14 cellular contexts compared by ENCODE assay signal in the genomic region with DNA sequence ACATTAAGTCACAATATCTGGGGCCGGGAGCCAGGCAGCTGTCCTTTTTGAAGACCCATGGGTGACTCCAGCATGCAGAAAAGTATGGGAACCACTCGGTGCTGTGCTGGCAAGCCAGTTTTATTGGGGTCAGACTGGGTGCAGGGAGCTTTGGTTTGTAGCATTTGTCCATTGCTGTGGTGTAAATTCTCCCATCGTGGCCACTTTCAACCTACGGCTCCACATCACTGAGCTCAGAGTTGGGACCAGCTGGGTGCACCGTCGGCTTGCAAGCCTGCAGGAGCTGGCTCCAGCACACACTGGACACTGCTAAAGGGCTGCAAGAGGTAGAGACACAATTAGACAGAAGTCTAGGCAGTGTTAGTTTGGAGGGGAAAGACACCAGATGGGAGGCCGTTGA.
"Had no signal": no experiment of that assay in that cellular context is flagged by ENCODE, and none has a peak within 500 bp of the region (broad histone marks: within the 10 kb centered on the region; RNA-seq: fewer than 3 reads in every experiment).

No MANE protein-coding gene starts in this region.

- H3K27ac Mint-ChIP-seq: mesothelial cell of epicardium; stimulated activated memory B cell treated with anti-CD40 and anti-IgM and Interleukin-4, amounts not matched to agents 10 μg/mL and 1 μg/mL and 100 μg/mL, for 72 hours; T-helper 2 cell treated with Interferon-gamma antibody and Interleukin-4, amounts not matched to agents 5 μg/mL and 100 μg/mL, for 36 hours had no signal

- DNase-seq: activated CD4-positive, alpha-beta T cell treated with anti-CD3 and anti-CD28 coated beads, Interleukin-2, amount 50 U/mL, for 1 hour; activated gamma-delta T cell; brain microvascular endothelial cell; effector memory CD4-positive, alpha-beta T cell; foreskin keratinocyte; stimulated activated CD4-positive, alpha-beta T cell treated with anti-CD3 and anti-CD28 coated beads, Interleukin-2, amount 100 ng/mL, for 48 hours; SW 1271 had no signal

- H3K4me3 Mint-ChIP-seq: activated naive CD8-positive, alpha-beta T cell; mesothelial cell of epicardium; stimulated activated memory B cell treated with anti-CD40 and anti-IgM and Interleukin-4, amounts not matched to agents 10 μg/mL and 1 μg/mL and 100 μg/mL, for 72 hours; T-helper 2 cell treated with Interferon-gamma antibody and Interleukin-4, amounts not matched to agents 5 μg/mL and 100 μg/mL, for 36 hours had no signal

- H3K9me3 Mint-ChIP-seq: mesothelial cell of epicardium; T-helper 2 cell treated with Interferon-gamma antibody and Interleukin-4, amounts not matched to agents 5 μg/mL and 100 μg/mL, for 36 hours had no signal

- H3K4me3 ChIP-seq: lung, tibial artery had no signal

- H3K4me1 ChIP-seq: foreskin keratinocyte had no signal

- ATAC-seq: activated CD4-positive, CD25-positive, alpha-beta regulatory T cell treated with anti-CD3 and anti-CD28 coated beads, Interleukin-2, amount 50 U/mL, for 24 hours; stimulated activated memory B cell treated with anti-CD40 and anti-IgM and Interleukin-4, amounts not matched to agents 10 μg/mL and 1 μg/mL and 100 μg/mL, for 72 hours had no signal

- H3K9me3 ChIP-seq: tibial artery had no signal

- H3K27me3 ChIP-seq: brain microvascular endothelial cell, foreskin keratinocyte, tibial artery had no signal

- H3K27ac ChIP-seq: brain microvascular endothelial cell, foreskin keratinocyte, tibial artery had no signal

- H3K27me3 Mint-ChIP-seq: activated naive CD8-positive, alpha-beta T cell; stimulated activated memory B cell treated with anti-CD40 and anti-IgM and Interleukin-4, amounts not matched to agents 10 μg/mL and 1 μg/mL and 100 μg/mL, for 72 hours had no signal
